ENCODE assay signal across 8 cellular contexts in the genomic region with DNA sequence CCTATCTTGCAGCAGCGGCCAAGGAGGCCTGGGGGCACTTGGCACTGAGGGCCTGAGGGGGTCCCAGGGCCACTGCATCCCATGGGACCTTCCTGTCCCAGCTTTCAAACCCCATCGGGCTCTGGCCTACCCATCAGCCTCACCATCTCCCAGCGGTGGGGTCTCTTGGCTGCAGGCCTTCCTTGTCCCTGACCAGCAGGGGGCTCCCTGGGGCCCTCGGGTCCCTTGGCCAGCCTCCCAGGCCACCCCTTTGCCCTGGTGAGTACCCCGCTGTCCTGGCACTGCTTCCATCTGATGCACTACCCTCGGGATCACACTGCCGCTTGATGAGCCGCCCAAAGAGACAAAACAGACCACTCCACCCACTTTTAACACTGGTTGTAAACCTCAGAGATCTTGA. TPM values are rescaled to one million over a fixed set of nuclear protein-coding genes. Genes with fewer than 3 reads are reported as not detected.
DNase-seq lines count a peak whose midpoint lies in the region; FAIRE-seq and TF ChIP-seq lines count a peak whose summit lies in the region.

No MANE protein-coding gene starts in this region.

- intact Hi-C loops in thyroid gland (cut with DNase I) = loop anchor here (10.0 kb wide), 1 partner anchor 321 kb away; no protein-coding TSS in a partner anchor

- 29 to 71% methylated on average over 2 to 5 of the region's 8 CpGs for whole genome bisulfite sequencing in thyroid gland, 2 donors

- H3K4me1 ChIP-seq in thyroid gland = peaks cover 3 to 6% of the 10 kb centered on the region in 2 donors

- in situ Hi-C loops in ACHN (cut with HindIII; ENCODE audit: low pct_ligation_motif_present, low pct_unique_long_range_greater_than_20kb, low sequenced_read_pairs) = no loop called here

- no peaks in the 10 kb centered on the region for H3K36me3 ChIP-seq in thyroid gland

- no peaks in the 10 kb centered on the region for H3K27me3 ChIP-seq in thyroid gland

- no peaks in the 10 kb centered on the region for H3K9me3 ChIP-seq in thyroid gland

- FAIRE-seq in GM12892 (lab: Jason Lieb, UNC) = no peak

- peak; percentile 59 for DNase-seq in ACHN
- DNase-seq in GM12892 (ENCODE audit: insufficient read length) = peak; percentile 73
- peak; percentile 25 for DNase-seq in UCSD-AML1 (lab: John Stamatoyannopoulos, UW; ENCODE audit: unreplicated experiment)
- DNase-seq in fibroblast of the aortic adventitia (ENCODE audit: low read depth) = no peak
- DNase-seq in thyroid gland = peak; percentile 32 to 37
- no peak for DNase-seq in NCI-H345 treated with DMSO at 0.1 percent for 48 hours (lab: John Stamatoyannopoulos, UW; ENCODE audit: unreplicated experiment)
- no peak for DNase-seq in NCI-H1694 (lab: John Stamatoyannopoulos, UW)
- DNase-seq in pons (ENCODE audit: low spot score) = no peak

- H3K4me3 ChIP-seq in fibroblast of the aortic adventitia (ENCODE audit: low read depth, low read length) (no peak overlapping the region), thyroid gland (replicated peaks in 1 of 3) (no peak overlapping the region)

- peak; percentile 49 for TF ChIP-seq CTCF in fibroblast of the aortic adventitia (IDR thresholded peaks at IDR 0.05; ENCODE audit: insufficient read depth, low read length)
- peak in 5 of 6 experiments; percentile 25 to 50 (median 42) for TF ChIP-seq CTCF in thyroid gland (IDR thresholded peaks at IDR 0.05)

- H3K27ac ChIP-seq in thyroid gland = no peak overlapping the region

- TF ChIP-seq POLR2A in GM12892 (IDR thresholded peaks at IDR 0.05; ENCODE audit: low read depth, low read length) = no peak
- no peak for TF ChIP-seq POLR2A in thyroid gland (IDR thresholded peaks at IDR 0.05)

RNA-seq across cellular contexts. Expression of gene YKT6, which starts 43.5 kb away (rescaled TPM):
- 37.2 TPM for polyA plus RNA-seq in GM12892 (2012; ENCODE audit: missing spikeins)
- total RNA-seq in fibroblast of the aortic adventitia (ENCODE audit: low replicate concordance) (72.0 and 99.4 TPM in 2 replicates), thyroid gland (10 to 100 TPM; 51.7 to 90.0 (median 60.2) TPM)

RNA-seq across cellular contexts. Expression of gene GCK, which starts 55.0 kb away (rescaled TPM):
- polyA plus RNA-seq in GM12892 (2012; ENCODE audit: missing spikeins) = 0.83 TPM
- 0.36 TPM in 1 of 2 replicates, not detected in the other for total RNA-seq in fibroblast of the aortic adventitia (ENCODE audit: low replicate concordance)
- under 1 TPM in 2 of 4 donors, not detected in 2; 0.22 to 0.73 TPM for total RNA-seq in thyroid gland

Comparison
In these comparisons a context has a peak if more than half of its experiments do, and no peak if none do; other contexts are left out.
1. DNase-seq: peak in ACHN (single experiment), GM12892 (single experiment), UCSD-AML1 (single experiment) and thyroid gland (2 of 2); none in fibroblast of the aortic adventitia (single experiment), NCI-H345 treated with DMSO at 0.1 percent for 48 hours (single experiment), NCI-H1694 (single experiment) and pons (single experiment).